16 cellular contexts compared by ENCODE assay signal in genomic region chr5:57577432-57578175, GRCh38.
"Had no signal": no experiment of that assay in that cellular context is flagged by ENCODE, and none has a peak within 500 bp of the region (broad histone marks: within the 10 kb centered on the region; RNA-seq: fewer than 3 reads in every experiment).

No MANE protein-coding gene starts in this region.

- ATAC-seq: activated CD8-positive, alpha-beta memory T cell treated with anti-CD3 and anti-CD28 coated beads, Interleukin-2, amount 10 ng/mL, durations not matched to agents 7 days and 5 days; left ventricle myocardium superior had no signal

- H3K4me1 ChIP-seq: uterus had no signal

- H3K4me3 Mint-ChIP-seq: activated CD8-positive, alpha-beta memory T cell treated with anti-CD3 and anti-CD28 coated beads, Interleukin-2, amount 10 ng/mL, durations not matched to agents 7 days and 5 days; activated naive CD8-positive, alpha-beta T cell; brain; dendritic cell treated with granulocyte-macrophage colony-stimulating factor and Interleukin-4, amounts not matched to agents 40 ng/mL and 50 ng/mL, for 4 days; neural crest cell had no signal

- H3K4me3 ChIP-seq: ovary, uterus had no signal

- H3K36me3 ChIP-seq: ovary, uterus had no signal

- H3K9me3 ChIP-seq: ovary, uterus had no signal

- H3K27ac Mint-ChIP-seq: activated CD8-positive, alpha-beta memory T cell treated with anti-CD3 and anti-CD28 coated beads, Interleukin-2, amount 10 ng/mL, durations not matched to agents 7 days and 5 days; activated naive CD8-positive, alpha-beta T cell; brain; dendritic cell treated with granulocyte-macrophage colony-stimulating factor and Interleukin-4, amounts not matched to agents 40 ng/mL and 50 ng/mL, for 4 days had no signal

- H3K36me3 Mint-ChIP-seq: activated CD8-positive, alpha-beta memory T cell treated with anti-CD3 and anti-CD28 coated beads, Interleukin-2, amount 10 ng/mL, durations not matched to agents 7 days and 5 days; activated naive CD8-positive, alpha-beta T cell; brain had no signal

- H3K27me3 ChIP-seq: ovary, uterus had no signal

- DNase-seq: activated CD4-positive, alpha-beta T cell treated with anti-CD3 and anti-CD28 coated beads for 1 hour; activated CD4-positive, alpha-beta T cell treated with anti-CD3 and anti-CD28 coated beads, Interleukin-2, amount 50 U/mL, for 48 hours; activated CD8-positive, alpha-beta memory T cell treated with anti-CD3 and anti-CD28 coated beads, Interleukin-2, amount 10 ng/mL, durations not matched to agents 7 days and 5 days; activated gamma-delta T cell; activated T-cell treated with anti-CD3 and anti-CD28 coated beads, Interleukin-2, amount 50 U/mL, for 48 hours; cerebellar nuclear complex; hippocampal formation; left ventricle myocardium superior; mesendoderm; ovary; stimulated activated CD4-positive, alpha-beta T cell treated with anti-CD3 and anti-CD28 coated beads, Interleukin-4, amount 100 ng/mL, for 24 hours; uterus had no signal

- H3K4me1 Mint-ChIP-seq: activated CD8-positive, alpha-beta memory T cell treated with anti-CD3 and anti-CD28 coated beads, Interleukin-2, amount 10 ng/mL, durations not matched to agents 7 days and 5 days; brain had no signal

- H3K27ac ChIP-seq: ovary, uterus had no signal

- H3K27me3 Mint-ChIP-seq: brain; dendritic cell treated with granulocyte-macrophage colony-stimulating factor and Interleukin-4, amounts not matched to agents 40 ng/mL and 50 ng/mL, for 4 days had no signal
